In the genomic region with DNA sequence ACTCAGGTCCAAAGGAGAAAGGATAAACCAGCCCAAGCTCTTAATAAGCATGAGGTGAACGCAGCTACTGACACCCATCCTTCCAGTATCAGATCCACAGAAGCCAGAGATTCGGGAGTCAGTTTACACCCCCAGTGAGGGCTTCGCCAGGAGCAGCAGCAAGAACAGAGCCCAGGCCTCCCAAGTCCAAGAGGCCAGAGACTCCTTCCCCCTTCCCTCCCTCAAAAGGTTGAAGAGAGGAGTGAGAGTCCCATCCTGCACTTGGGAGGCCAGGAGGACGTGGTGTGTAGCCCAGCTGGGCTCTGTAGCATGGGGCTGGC, we compare ENCODE assay signal across 9 cellular contexts.
A peak's percentile ranks its signal among the peaks of the same experiment; 100 is the strongest.
DNase-seq lines count a peak whose midpoint lies in the region; ATAC-seq and TF ChIP-seq lines count a peak whose summit lies in the region.
"Had no signal": no experiment of that assay in that cellular context is flagged by ENCODE, and none has a peak within 500 bp of the region (broad histone marks: within the 10 kb centered on the region; RNA-seq: fewer than 3 reads in every experiment).

No MANE protein-coding gene starts in this region.

- intact Hi-C loops in breast epithelium (cut with DNase I; ENCODE audit: low total_unique reads) (no loop called here), MCF 10A (cut with micrococcal nuclease) (loop anchor here (10.0 kb wide), 1 partner anchor 158 kb away; no protein-coding TSS in a partner anchor)
- intact Hi-C loops in activated naive CD4-positive, alpha-beta T cell treated with anti-CD3 and anti-CD28 coated beads for 36 hours (cut with micrococcal nuclease) = no loop called here

- WGBS in upper lobe of left lung, 2 donors = 76 to 81% methylated on average over 4 of the region's 4 CpGs

- peaks cover 5% of the 10 kb centered on the region for H3K36me3 Mint-ChIP-seq in MCF 10A (ENCODE audit: insufficient read depth, unreplicated experiment)
- peaks cover 34% of the 10 kb centered on the region for H3K36me3 Mint-ChIP-seq in effector memory CD8-positive, alpha-beta T cell (ENCODE audit: insufficient read depth)
- peaks cover 25% of the 10 kb centered on the region for H3K36me3 Mint-ChIP-seq in nephron (ENCODE audit: low read depth)
- no peaks in the 10 kb centered on the region for H3K36me3 Mint-ChIP-seq in activated naive CD4-positive, alpha-beta T cell treated with anti-CD3 and anti-CD28 coated beads for 36 hours (ENCODE audit: low read depth)

- TF ChIP-seq CTCF in breast epithelium (IDR thresholded peaks at IDR 0.05) (no peak), MCF 10A (IDR thresholded peaks at IDR 0.05; ENCODE audit: unreplicated experiment) (no peak), nephron (IDR thresholded peaks at IDR 0.05; ENCODE audit: unreplicated experiment in 3 of 3) (peak in 2 of 3 experiments; percentile 57 to 75), upper lobe of left lung (IDR thresholded peaks at IDR 0.05) (peak in 1 of 6 experiments; percentile 19)

- POLR2A ChIA-PET in MCF 10A (lab: Yijun Ruan, JAX) = no interaction called here

- no TSS peak for BruUV-seq in MCF 10A (replicated peaks; lab: Mats Ljungman, UMichigan)

- H3K27ac ChIP-seq in breast epithelium (peak overlapping the region; percentile 85 to 95), upper lobe of left lung (peak overlapping the region; percentile 81 to 93 (median 86))

- H3K36me3 ChIP-seq in breast epithelium = no peaks in the 10 kb centered on the region
- no peaks in the 10 kb centered on the region for H3K36me3 ChIP-seq in upper lobe of left lung

- H3K4me1 ChIP-seq in breast epithelium (peaks cover 15 to 35% of the 10 kb centered on the region in 2 donors), upper lobe of left lung (peaks cover 39 to 50% (median 42%) of the 10 kb centered on the region in 4 donors)

- H3K27ac Mint-ChIP-seq in MCF 10A (ENCODE audit: low read depth, unreplicated experiment) = no peak overlapping the region
- H3K27ac Mint-ChIP-seq in effector memory CD8-positive, alpha-beta T cell = peak overlapping the region; percentile 60 to 85
- H3K27ac Mint-ChIP-seq in nephron = peak overlapping the region; percentile 91 to 96 (median 93)
- H3K27ac Mint-ChIP-seq in activated naive CD4-positive, alpha-beta T cell treated with anti-CD3 and anti-CD28 coated beads for 36 hours = no peak overlapping the region

- no peak for DNase-seq in breast epithelium (ENCODE audit: low spot score in 2 of 2)
- DNase-seq in MCF 10A (ENCODE audit: unreplicated experiment) = no peak
- DNase-seq in effector memory CD8-positive, alpha-beta T cell = no peak
- no peak for DNase-seq in upper lobe of left lung
- DNase-seq in activated naive CD4-positive, alpha-beta T cell treated with anti-CD3 and anti-CD28 coated beads for 36 hours = no peak
- no peak for DNase-seq in anterior cingulate cortex (lab: John Stamatoyannopoulos, UW)
- DNase-seq: stimulated activated naive CD8-positive, alpha-beta T cell treated with anti-CD3 and anti-CD28 coated beads, Interleukin-15, amount 100 ng/mL, for 72 hours had no signal

- TF ChIP-seq EP300 in upper lobe of left lung (IDR thresholded peaks at IDR 0.05) = no peak

- H3K4me3 Mint-ChIP-seq in MCF 10A (ENCODE audit: unreplicated experiment) = no peak overlapping the region
- no peak overlapping the region for H3K4me3 Mint-ChIP-seq in effector memory CD8-positive, alpha-beta T cell
- peak overlapping the region; percentile 1 to 60 (median 26) for H3K4me3 Mint-ChIP-seq in nephron
- no peak overlapping the region for H3K4me3 Mint-ChIP-seq in activated naive CD4-positive, alpha-beta T cell treated with anti-CD3 and anti-CD28 coated beads for 36 hours
- H3K4me3 Mint-ChIP-seq: stimulated activated naive CD8-positive, alpha-beta T cell treated with anti-CD3 and anti-CD28 coated beads, Interleukin-15, amount 100 ng/mL, for 72 hours had no signal

- H3K27me3 Mint-ChIP-seq in MCF 10A (ENCODE audit: insufficient read depth, unreplicated experiment) (no peaks in the 10 kb centered on the region), nephron (ENCODE audit: low read depth) (peaks cover 4% of the 10 kb centered on the region)
- no peaks in the 10 kb centered on the region for H3K27me3 Mint-ChIP-seq in effector memory CD8-positive, alpha-beta T cell
- H3K27me3 Mint-ChIP-seq in activated naive CD4-positive, alpha-beta T cell treated with anti-CD3 and anti-CD28 coated beads for 36 hours (ENCODE audit: low read depth) = no peaks in the 10 kb centered on the region
- H3K27me3 Mint-ChIP-seq: stimulated activated naive CD8-positive, alpha-beta T cell treated with anti-CD3 and anti-CD28 coated beads, Interleukin-15, amount 100 ng/mL, for 72 hours had no signal

- TF ChIP-seq POLR2A in breast epithelium (IDR thresholded peaks at IDR 0.05) (no peak), upper lobe of left lung (IDR thresholded peaks at IDR 0.05) (no peak)

- no peak for ATAC-seq in effector memory CD8-positive, alpha-beta T cell (replicated peaks)
- ATAC-seq in upper lobe of left lung (ENCODE audit: low FRiP score in 2 of 2) (peak in 1 of 2 donors; percentile 59), HG03108 (IDR thresholded peaks at IDR 0.05; ENCODE audit: unreplicated experiment) (no peak)

- H3K27me3 ChIP-seq in breast epithelium = no peaks in the 10 kb centered on the region
- H3K27me3 ChIP-seq in upper lobe of left lung = no peaks in the 10 kb centered on the region

- CTCF ChIA-PET in MCF 10A (lab: Yijun Ruan, JAX) = interaction anchor here (0.9 kb wide), 1 partner anchor 217 kb away, joined by 3 read pairs; no protein-coding TSS in a partner anchor
- CTCF ChIA-PET in activated naive CD4-positive, alpha-beta T cell treated with anti-CD3 and anti-CD28 coated beads for 36 hours (lab: Charles Lee) = interaction anchor here (0.8 to 1.2 kb wide), 2 partner anchors 12 to 227 kb away, joined by 3 read pairs; no protein-coding TSS in a partner anchor

- H3K9me3 ChIP-seq in breast epithelium = no peaks in the 10 kb centered on the region
- no peaks in the 10 kb centered on the region for H3K9me3 ChIP-seq in upper lobe of left lung

- peak overlapping the region in 1 of 3 donors; percentile 39 for H3K4me3 ChIP-seq in breast epithelium
- no peak overlapping the region for H3K4me3 ChIP-seq in upper lobe of left lung

- H3K9me3 Mint-ChIP-seq in MCF 10A (ENCODE audit: unreplicated experiment) = no peaks in the 10 kb centered on the region
- no peaks in the 10 kb centered on the region for H3K9me3 Mint-ChIP-seq in effector memory CD8-positive, alpha-beta T cell
- no peaks in the 10 kb centered on the region for H3K9me3 Mint-ChIP-seq in nephron
- no peaks in the 10 kb centered on the region for H3K9me3 Mint-ChIP-seq in activated naive CD4-positive, alpha-beta T cell treated with anti-CD3 and anti-CD28 coated beads for 36 hours
- H3K9me3 Mint-ChIP-seq: stimulated activated naive CD8-positive, alpha-beta T cell treated with anti-CD3 and anti-CD28 coated beads, Interleukin-15, amount 100 ng/mL, for 72 hours had no signal

- H3K4me1 Mint-ChIP-seq in MCF 10A (ENCODE audit: insufficient read depth, unreplicated experiment) (no peaks in the 10 kb centered on the region), nephron (peaks cover 88% of the 10 kb centered on the region)
- peaks cover 50 to 53% of the 10 kb centered on the region in 2 donors for H3K4me1 Mint-ChIP-seq in effector memory CD8-positive, alpha-beta T cell (ENCODE audit: low read depth in 2 of 2)
- H3K4me1 Mint-ChIP-seq in activated naive CD4-positive, alpha-beta T cell treated with anti-CD3 and anti-CD28 coated beads for 36 hours (ENCODE audit: low read depth) = peaks cover 33% of the 10 kb centered on the region

Comparison
In these comparisons a context has a peak if more than half of its experiments do, and no peak if none do; other contexts are left out.
1. CTCF ChIP-seq: peak in nephron (2 of 3); none in breast epithelium (0 of 3) and MCF 10A (single experiment).
2. H3K27ac Mint-ChIP-seq: peak in effector memory CD8-positive, alpha-beta T cell (2 of 2) and nephron (3 of 3); none in MCF 10A (single experiment) and activated naive CD4-positive, alpha-beta T cell treated with anti-CD3 and anti-CD28 coated beads for 36 hours (single experiment).
3. H3K4me3 Mint-ChIP-seq: peak in nephron (3 of 3); none in MCF 10A (single experiment), effector memory CD8-positive, alpha-beta T cell (0 of 2) and activated naive CD4-positive, alpha-beta T cell treated with anti-CD3 and anti-CD28 coated beads for 36 hours (single experiment).